ENCODE assay signal across 8 cellular contexts in the genomic region with DNA sequence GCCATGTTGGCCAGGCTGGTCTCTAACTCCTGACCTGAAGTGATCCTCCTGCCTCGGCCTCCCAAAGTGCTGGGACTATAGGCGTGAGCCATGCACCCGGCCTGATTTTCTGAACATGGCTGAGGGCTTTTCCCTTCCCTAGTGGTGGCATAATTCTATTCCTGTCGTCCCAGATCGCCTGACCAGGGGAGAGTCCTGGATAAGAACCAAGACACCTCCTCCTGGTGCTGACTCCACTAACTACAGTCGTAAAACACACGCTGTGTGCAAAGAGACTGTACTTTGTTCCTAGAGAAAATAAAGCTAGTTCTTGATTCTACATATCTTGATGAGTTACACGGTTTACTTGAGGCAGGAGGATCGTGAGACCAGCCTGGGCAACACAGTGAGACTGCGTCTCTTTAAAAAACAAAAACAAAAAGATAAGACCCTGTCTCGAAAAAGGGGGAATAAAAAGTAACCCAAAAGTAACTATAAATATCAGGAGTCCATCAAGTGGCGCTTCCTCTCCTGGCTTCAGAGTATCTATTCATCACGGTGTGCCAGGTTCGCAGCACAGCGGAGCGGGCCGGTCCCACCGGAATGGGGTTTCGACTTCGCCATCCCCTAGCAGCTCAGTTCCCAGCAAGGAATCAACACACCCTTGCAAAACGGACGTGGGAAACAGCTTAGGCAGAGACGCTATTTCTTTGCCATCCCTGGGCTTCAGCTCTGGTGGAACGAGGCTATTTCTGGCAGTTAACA. TPM values are rescaled to one million over a fixed set of nuclear protein-coding genes. Genes with fewer than 3 reads are reported as not detected.
A peak's percentile ranks its signal among the peaks of the same experiment; 100 is the strongest.
DNase-seq lines count a peak whose midpoint lies in the region; ATAC-seq and TF ChIP-seq lines count a peak whose summit lies in the region.

No MANE protein-coding gene starts in this region.

- H3K9me2 ChIP-seq in OCI-LY1 (ENCODE audit: low read depth, low read length) = no peaks in the 10 kb centered on the region

- peaks cover 40% of the 10 kb centered on the region for H3K4me1 Mint-ChIP-seq in dendritic cell treated with granulocyte-macrophage colony-stimulating factor and Interleukin-4, amounts not matched to agents 40 ng/mL and 50 ng/mL, for 4 days (ENCODE audit: low read depth)

- DNase-seq in heart right ventricle (no peak), Right ventricle myocardium inferior (ENCODE audit: missing footprints) (no peak), 8988T (no peak), NCI-H2081 treated with DMSO at 0.1 percent for 48 hours (lab: John Stamatoyannopoulos, UW) (no peak)

- H3K4me1 ChIP-seq in heart right ventricle (peaks cover 11 to 53% (median 30%) of the 10 kb centered on the region in 9 donors), OCI-LY1 (ENCODE audit: insufficient read depth, low read length, severe bottlenecking) (peaks cover 40% of the 10 kb centered on the region), mononuclear cell (ENCODE audit: insufficient read depth, low read length) (peaks cover 32% of the 10 kb centered on the region)

- H3K4me3 ChIP-seq in heart right ventricle (peak overlapping the region; percentile 73 to 100 (median 96)), OCI-LY1 (ENCODE audit: low read depth, low read length, poor library complexity, severe bottlenecking) (peak overlapping the region; percentile 94), mononuclear cell (ENCODE audit: low read length) (peak overlapping the region; percentile 96)

- H3K36me3 ChIP-seq in heart right ventricle (peaks cover 0 to 46% (median 16%) of the 10 kb centered on the region in 9 donors), OCI-LY1 (ENCODE audit: insufficient read depth, low read length) (peaks cover 50% of the 10 kb centered on the region)

- no peak overlapping the region for H2AFZ ChIP-seq in OCI-LY1 (ENCODE audit: low read length)

- ATAC-seq in heart right ventricle (peak in 2 of 8 donors; percentile 0 to 12), Right ventricle myocardium inferior (no peak), GM19035 (IDR thresholded peaks at IDR 0.05; ENCODE audit: unreplicated experiment) (no peak)

- H3K9me3 ChIP-seq in heart right ventricle (no peaks in the 10 kb centered on the region), OCI-LY1 (ENCODE audit: low read length) (no peaks in the 10 kb centered on the region), mononuclear cell (ENCODE audit: low read depth, low read length) (no peaks in the 10 kb centered on the region)

- H3K27ac Mint-ChIP-seq in dendritic cell treated with granulocyte-macrophage colony-stimulating factor and Interleukin-4, amounts not matched to agents 40 ng/mL and 50 ng/mL, for 4 days = peak overlapping the region; percentile 91

- peak in 4 of 9 donors; percentile 6 to 27 (median 22) for TF ChIP-seq CTCF in heart right ventricle (IDR thresholded peaks at IDR 0.05)
- TF ChIP-seq CTCF in OCI-LY1 (IDR thresholded peaks at IDR 0.05; ENCODE audit: low read length) = 0 out of 2 replicates have a peak, but pooled peaks have one; percentile 13

- no peaks in the 10 kb centered on the region for H3K9me3 Mint-ChIP-seq in dendritic cell treated with granulocyte-macrophage colony-stimulating factor and Interleukin-4, amounts not matched to agents 40 ng/mL and 50 ng/mL, for 4 days

- H3K27ac ChIP-seq in heart right ventricle = peak overlapping the region; percentile 92 to 99 (median 96)
- H3K27ac ChIP-seq in OCI-LY1 (ENCODE audit: low read depth, low read length, poor library complexity, severe bottlenecking) = peak overlapping the region; percentile 51

- H3K4me2 ChIP-seq in OCI-LY1 (ENCODE audit: low read length) = peak overlapping the region; percentile 78

- intact Hi-C loops in heart right ventricle (cut with DNase I) = loop anchor here in 4 of 10 donors (2.0 to 5.0 kb wide), 4 partner anchors 41 to 114 kb away; a partner anchor contains a TSS
- intact Hi-C loops in Right ventricle myocardium inferior (cut with DNase I) = loop anchor here (5.0 kb wide), 1 partner anchor 109 kb away; no protein-coding TSS in a partner anchor
- intact Hi-C loops in dendritic cell treated with granulocyte-macrophage colony-stimulating factor and Interleukin-4, amounts not matched to agents 40 ng/mL and 50 ng/mL, for 4 days (cut with micrococcal nuclease) = loop anchor here (2.0 kb wide), 1 partner anchor 114 kb away; a partner anchor contains a TSS

- H3K27me3 Mint-ChIP-seq in dendritic cell treated with granulocyte-macrophage colony-stimulating factor and Interleukin-4, amounts not matched to agents 40 ng/mL and 50 ng/mL, for 4 days = no peaks in the 10 kb centered on the region

- H3K36me3 Mint-ChIP-seq in dendritic cell treated with granulocyte-macrophage colony-stimulating factor and Interleukin-4, amounts not matched to agents 40 ng/mL and 50 ng/mL, for 4 days (ENCODE audit: low read depth) = peaks cover 76% of the 10 kb centered on the region

- peak overlapping the region; percentile 90 for H3K4me3 Mint-ChIP-seq in dendritic cell treated with granulocyte-macrophage colony-stimulating factor and Interleukin-4, amounts not matched to agents 40 ng/mL and 50 ng/mL, for 4 days

- peaks cover 19% of the 10 kb centered on the region for H3K79me2 ChIP-seq in OCI-LY1 (ENCODE audit: insufficient read depth, low read length)

- peak overlapping the region; percentile 89 for H3K9ac ChIP-seq in OCI-LY1 (ENCODE audit: low read length)

- H3K27me3 ChIP-seq in heart right ventricle = no peaks in the 10 kb centered on the region
- 0 out of 2 replicates have a peak, but pooled peaks cover 4% of the 10 kb centered on the region for H3K27me3 ChIP-seq in OCI-LY1 (ENCODE audit: insufficient read depth, low read length)
- H3K27me3 ChIP-seq in mononuclear cell (ENCODE audit: insufficient read depth, low read length) = no peaks in the 10 kb centered on the region

- H3F3A ChIP-seq in OCI-LY1 (ENCODE audit: insufficient read depth, low read length) = no peaks in the 10 kb centered on the region

- 12 to 13% methylated on average over 24 of the region's 24 CpGs for WGBS in heart right ventricle, 2 donors

- H4K20me1 ChIP-seq in OCI-LY1 (ENCODE audit: insufficient read depth, low read length) = no peaks in the 10 kb centered on the region

RNA-seq across cellular contexts. Expression of a gene that starts 1.0 kb away (rescaled TPM):
- total RNA-seq in heart right ventricle (100 to 1,000 TPM in 9 of 10 donors, 10 to 100 TPM in 1; 95.6 to 174 (median 123) TPM), Right ventricle myocardium inferior (125 TPM), mononuclear cell (50.0 TPM)
- polyA plus RNA-seq in heart right ventricle = 100 to 1,000 TPM; 107 to 184 TPM

RNA-seq across cellular contexts. Expression of a gene that starts 1.2 kb away (rescaled TPM):
- total RNA-seq in heart right ventricle (10 to 100 TPM in 4 of 10 donors, 1 to 10 TPM in 6; 7.3 to 13.5 (median 9.1) TPM), Right ventricle myocardium inferior (8.3 TPM), mononuclear cell (5.9 TPM)
- 10 to 100 TPM in 1 of 2 donors, 1 to 10 TPM in 1; 7.7 to 16.2 TPM for polyA plus RNA-seq in heart right ventricle

RNA-seq across cellular contexts. Expression of a gene that starts 15.7 kb away (rescaled TPM):
- total RNA-seq in heart right ventricle = 1 to 10 TPM in 4 of 10 donors, under 1 TPM in 5, not detected in 1; 0.42 to 1.9 (median 0.90) TPM
- 1 to 10 TPM; 1.6 to 2.3 TPM for polyA plus RNA-seq in heart right ventricle
- 0.57 TPM for total RNA-seq in Right ventricle myocardium inferior
- 1.6 TPM for total RNA-seq in mononuclear cell

RNA-seq across cellular contexts. Expression of a gene that starts 16.9 kb away (rescaled TPM):
- total RNA-seq in heart right ventricle (10 to 100 TPM in 1 of 10 donors, 1 to 10 TPM in 7, under 1 TPM in 2; 0.52 to 24.8 (median 5.0) TPM), Right ventricle myocardium inferior (1.4 TPM), mononuclear cell (3.3 TPM)
- 1 to 10 TPM; 3.8 to 9.8 TPM for polyA plus RNA-seq in heart right ventricle

RNA-seq across cellular contexts. Expression of a gene that starts 24.4 kb away (rescaled TPM):
- 1 to 10 TPM in 1 of 10 donors, under 1 TPM in 2, not detected in 7; 0.28 to 1.7 (median 0.49) TPM for total RNA-seq in heart right ventricle
- under 1 TPM in 1 of 2 donors, not detected in 1; 0.26 TPM for polyA plus RNA-seq in heart right ventricle
- total RNA-seq in Right ventricle myocardium inferior = not detected
- total RNA-seq in mononuclear cell = 1.2 TPM
